In the genomic region with DNA sequence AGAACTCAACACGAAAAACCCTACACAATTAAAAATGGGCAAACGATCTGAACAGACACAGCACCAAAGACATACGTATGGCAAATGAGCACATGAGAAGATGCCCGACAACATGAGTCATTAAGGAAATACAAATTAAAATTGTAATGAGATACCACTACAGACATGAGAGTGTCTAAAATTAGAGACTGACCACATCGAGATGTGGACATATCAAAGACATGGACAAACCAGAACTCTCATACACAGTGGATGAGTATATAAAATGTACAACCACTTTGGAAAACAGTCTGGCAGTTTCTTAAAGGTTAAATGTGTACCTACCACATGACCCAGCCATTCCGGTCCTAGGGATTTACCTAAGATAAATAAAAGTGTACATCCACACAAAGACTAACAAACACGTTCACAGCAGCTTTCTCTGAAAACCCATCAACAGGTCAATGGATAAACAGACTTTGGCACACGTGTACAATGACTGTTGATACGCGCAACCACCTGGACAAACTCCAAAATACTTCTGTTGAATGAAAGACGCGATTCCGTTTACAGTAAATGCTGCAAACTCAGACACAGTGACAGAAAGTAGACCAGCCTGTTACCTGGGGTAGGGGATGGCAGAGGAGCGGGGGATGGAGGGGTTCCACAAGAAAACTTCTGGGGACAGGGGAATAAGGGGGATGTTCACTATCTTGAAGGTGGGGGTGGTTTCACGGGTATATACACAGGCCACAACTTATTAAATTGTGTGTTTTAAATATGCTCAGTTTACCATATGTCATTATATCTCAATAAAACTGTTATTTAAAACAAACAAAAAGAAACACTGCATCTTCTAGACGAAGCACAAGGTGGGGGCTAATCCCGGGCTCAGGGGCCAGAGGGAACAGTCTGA, we compare ENCODE assay signal across 8 cellular contexts. TPM values are rescaled to one million over a fixed set of nuclear protein-coding genes. Genes with fewer than 3 reads are reported as not detected.
DNase-seq lines count a peak whose midpoint lies in the region; ATAC-seq, FAIRE-seq and TF ChIP-seq lines count a peak whose summit lies in the region.

No MANE protein-coding gene starts in this region.

- no peak overlapping the region; the same call in 1 of the 2 replicates for H3K18ac ChIP-seq in IMR-90 (ENCODE audit: low read depth, low read length)

- no peak overlapping the region for H4K91ac ChIP-seq in IMR-90 (ENCODE audit: insufficient read depth, low read depth, low read length)

- no peaks in the 10 kb centered on the region for H3K9me3 ChIP-seq in IMR-90 (ENCODE audit: control insufficient read depth, insufficient read depth, low read length)
- H3K9me3 ChIP-seq in lung (ENCODE audit: control insufficient read depth in 2 of 2, insufficient read depth in 1 of 2, low read length in 1 of 2) = no peaks in the 10 kb centered on the region
- no peaks in the 10 kb centered on the region for H3K9me3 ChIP-seq in kidney (ENCODE audit: control insufficient read depth in 1 of 2, low read length in 2 of 2)

- TF ChIP-seq RAD21 in IMR-90 (IDR thresholded peaks at IDR 0.05; ENCODE audit: low read length) = no peak

- TF ChIP-seq CTCF in C4-2B (conservative IDR thresholded peaks at IDR 0.05) = no peak
- no peak for TF ChIP-seq CTCF in IMR-90 (conservative IDR thresholded peaks at IDR 0.05; ENCODE audit: low read depth, low read length)
- TF ChIP-seq CTCF in lung (IDR thresholded peaks at IDR 0.05; ENCODE audit: control extremely low read depth, extremely low read depth) = no peak
- no peak for TF ChIP-seq CTCF in kidney (IDR thresholded peaks at IDR 0.05; ENCODE audit: borderline replicate concordance, extremely low read depth, insufficient read depth)

- no peak overlapping the region for H2AFZ ChIP-seq in IMR-90 (replicated peaks; ENCODE audit: low read length, poor library complexity)

- H3K4me2 ChIP-seq in IMR-90 (ENCODE audit: low read depth, low read length) = peak overlapping the region; percentile 63

- H4K8ac ChIP-seq in IMR-90 (ENCODE audit: low read depth in 2 of 2, low read length in 2 of 2) = peak overlapping the region in 1 of 2 experiments; percentile 4; a peak in 1 of 4 replicates

- in situ Hi-C loops in IMR-90 (cut with MboI; ENCODE audit: low sequenced_read_pairs) = no loop called here

- H2BK15ac ChIP-seq in IMR-90 (ENCODE audit: low read depth, low read length) = peak overlapping the region; percentile 4; the same call in 1 of the 3 replicates

- H2BK20ac ChIP-seq in IMR-90 (ENCODE audit: low read depth, low read length) = 0 out of 2 replicates have a peak overlapping the region, but pooled peaks have one; percentile 4

- H3K79me1 ChIP-seq in IMR-90 (ENCODE audit: low read depth in 1 of 2, low read length in 2 of 2) = peaks cover 0 to 48% of the 10 kb centered on the region in 2 experiments; a peak in 3 of 4 replicates

- H3K4me1 Mint-ChIP-seq in activated T-helper 2 cell treated with anti-CD3 and anti-CD28 coated beads, Interferon-gamma antibody, Interleukin-2, Interleukin-4, amounts not matched to agents 10 μg/mL and 5 μg/mL and 100 μg/mL, durations not matched to agents 14 hours and 24 hours and 36 hours (ENCODE audit: low read depth) = peaks cover 52% of the 10 kb centered on the region

- no TSS peak for BruUV-seq in IMR-90 (replicated peaks; lab: Mats Ljungman, UMichigan)

- peak overlapping the region; percentile 53; the same call in 1 of the 2 replicates for H3K23ac ChIP-seq in IMR-90 (ENCODE audit: low read depth, low read length)

- no peak overlapping the region for H3K4me3 ChIP-seq in IMR-90 (ENCODE audit: insufficient read depth, low read depth, low read length)
- H3K4me3 ChIP-seq in lung = no peak overlapping the region
- peak overlapping the region in 1 of 2 donors; percentile 29 for H3K4me3 ChIP-seq in kidney (ENCODE audit: low read length in 2 of 2)

- H3K14ac ChIP-seq in IMR-90 (replicated peaks; ENCODE audit: low read depth, low read length) = peak overlapping the region; percentile 3; the same call in 1 of the 2 replicates

- H2BK120ac ChIP-seq in IMR-90 (ENCODE audit: low read depth, low read length) = no peak overlapping the region

- CTCF ChIA-PET in IMR-90 (lab: Yijun Ruan, JAX) = interaction anchor here (1.2 kb wide), 1 partner anchor 12 kb away, joined by 6 read pairs; no protein-coding TSS in a partner anchor

- peak overlapping the region; percentile 99 for H3K4me3 Mint-ChIP-seq in activated T-helper 2 cell treated with anti-CD3 and anti-CD28 coated beads, Interferon-gamma antibody, Interleukin-2, Interleukin-4, amounts not matched to agents 10 μg/mL and 5 μg/mL and 100 μg/mL, durations not matched to agents 14 hours and 24 hours and 36 hours (ENCODE audit: low read depth)

- H3K4me1 ChIP-seq in IMR-90 (ENCODE audit: control insufficient read depth, insufficient read depth, low read length) (peaks cover 22% of the 10 kb centered on the region), lung (ENCODE audit: control insufficient read depth in 2 of 2, insufficient read depth in 2 of 2, low read length in 2 of 2) (peaks cover 0 to 30% of the 10 kb centered on the region in 2 donors), kidney (ENCODE audit: control insufficient read depth in 1 of 2, insufficient read depth in 1 of 2, low read depth in 1 of 2, low read length in 2 of 2) (peaks cover 9 to 22% of the 10 kb centered on the region in 2 donors)

- H4K20me1 ChIP-seq in IMR-90 (ENCODE audit: insufficient read depth, low read length) = peaks cover 15% of the 10 kb centered on the region; the same call in 1 of the 2 replicates

- H3K9me3 Mint-ChIP-seq in activated T-helper 2 cell treated with anti-CD3 and anti-CD28 coated beads, Interferon-gamma antibody, Interleukin-2, Interleukin-4, amounts not matched to agents 10 μg/mL and 5 μg/mL and 100 μg/mL, durations not matched to agents 14 hours and 24 hours and 36 hours = no peaks in the 10 kb centered on the region

- DNase-seq in IMR-90 (peak; percentile 78), lung (ENCODE audit: low spot score) (no peak), kidney (no peak), NCI-H2171 (lab: John Stamatoyannopoulos, UW) (no peak), GM19239 (ENCODE audit: insufficient read length, low spot score) (no peak)
- DNase-seq in activated T-helper 2 cell treated with anti-CD3 and anti-CD28 coated beads, Interferon-gamma antibody, Interleukin-2, Interleukin-4, amounts not matched to agents 10 μg/mL and 5 μg/mL and 100 μg/mL, durations not matched to agents 14 hours and 24 hours and 36 hours (ENCODE audit: low spot score) = no peak

- no peaks in the 10 kb centered on the region for H3K27me3 Mint-ChIP-seq in activated T-helper 2 cell treated with anti-CD3 and anti-CD28 coated beads, Interferon-gamma antibody, Interleukin-2, Interleukin-4, amounts not matched to agents 10 μg/mL and 5 μg/mL and 100 μg/mL, durations not matched to agents 14 hours and 24 hours and 36 hours (ENCODE audit: low read depth)

- H3K36me3 ChIP-seq in IMR-90 (ENCODE audit: control insufficient read depth, insufficient read depth, low read length) = no peaks in the 10 kb centered on the region
- H3K36me3 ChIP-seq in lung (ENCODE audit: control insufficient read depth in 2 of 2, insufficient read depth in 2 of 2, low read length in 2 of 2) = no peaks in the 10 kb centered on the region
- H3K36me3 ChIP-seq in kidney (ENCODE audit: control insufficient read depth in 1 of 2, insufficient read depth in 2 of 2, low read length in 2 of 2) = no peaks in the 10 kb centered on the region

- H3K36me3 Mint-ChIP-seq in activated T-helper 2 cell treated with anti-CD3 and anti-CD28 coated beads, Interferon-gamma antibody, Interleukin-2, Interleukin-4, amounts not matched to agents 10 μg/mL and 5 μg/mL and 100 μg/mL, durations not matched to agents 14 hours and 24 hours and 36 hours (ENCODE audit: low read depth) = peaks cover 37% of the 10 kb centered on the region

- H4K5ac ChIP-seq in IMR-90 (ENCODE audit: low read depth, low read length) = no peak overlapping the region

- POLR2A ChIA-PET in IMR-90 (lab: Charles Lee; ENCODE audit: unreplicated experiment) = no interaction called here

- dilution Hi-C loops in IMR-90 (cut with HindIII; ENCODE audit: low sequenced_read_pairs, unreplicated experiment) = no loop called here

- intact Hi-C loops in IMR-90 (cut with micrococcal nuclease) (no loop called here), kidney (cut with DNase I) (no loop called here)
- intact Hi-C loops in activated T-helper 2 cell treated with anti-CD3 and anti-CD28 coated beads, Interferon-gamma antibody, Interleukin-2, Interleukin-4, amounts not matched to agents 10 μg/mL and 5 μg/mL and 100 μg/mL, durations not matched to agents 14 hours and 24 hours and 36 hours (cut with micrococcal nuclease) = loop anchor here (2.0 to 5.0 kb wide), 4 partner anchors 46 to 464 kb away; a partner anchor contains a TSS

- no peak for FAIRE-seq in kidney (lab: Jason Lieb, UNC)
- no peak for FAIRE-seq in GM19239 (lab: Jason Lieb, UNC)

- H3K4ac ChIP-seq in IMR-90 (ENCODE audit: low read depth, low read length) = no peak overlapping the region; the same call in 1 of the 2 replicates

- ATAC-seq in IMR-90 (ENCODE audit: low read depth) (no peak), lung (ENCODE audit: insufficient read depth, low FRiP score) (no peak), GM19351 (IDR thresholded peaks at IDR 0.05; ENCODE audit: unreplicated experiment) (no peak)

- H3K9ac ChIP-seq in IMR-90 (ENCODE audit: low read depth, low read length) (no peak overlapping the region), kidney (ENCODE audit: low read length in 2 of 2) (no peak overlapping the region)

- H3K27me3 ChIP-seq in IMR-90 (ENCODE audit: control insufficient read depth, insufficient read depth, low read length) = no peaks in the 10 kb centered on the region
- no peaks in the 10 kb centered on the region for H3K27me3 ChIP-seq in lung (ENCODE audit: control insufficient read depth, insufficient read depth)

- H3K56ac ChIP-seq in IMR-90 (ENCODE audit: extremely low read depth, insufficient read depth, low read length) = no peak overlapping the region

- H3K9me1 ChIP-seq in IMR-90 (ENCODE audit: insufficient read depth, low read length) = peaks cover 9% of the 10 kb centered on the region

- H3K27ac ChIP-seq in C4-2B = peak overlapping the region; percentile 80
- no peak overlapping the region for H3K27ac ChIP-seq in IMR-90 (ENCODE audit: insufficient read depth, low read length)
- peak overlapping the region; percentile 42 to 89 for H3K27ac ChIP-seq in lung (ENCODE audit: low read depth in 1 of 2, low read length in 1 of 2)
- no peak overlapping the region for H3K27ac ChIP-seq in kidney (ENCODE audit: low read depth in 2 of 2, low read length in 2 of 2)

- no CpG with 5 or more reads among the region's 17 CpGs for WGBS in IMR-90 (ENCODE audit: extremely low coverage in 2 of 2, insufficient read length in 1 of 2), 2 experiments
- WGBS in lung, 2 donors = 32 to 37% methylated on average over 17 of the region's 17 CpGs

- H2BK5ac ChIP-seq in IMR-90 (ENCODE audit: low read depth, low read length, poor library complexity, severe bottlenecking) = peak overlapping the region; percentile 28

- H2AK5ac ChIP-seq in IMR-90 (ENCODE audit: low read depth, low read length) = peak overlapping the region; percentile 83; the same call in 1 of the 2 replicates

- H2AK9ac ChIP-seq in IMR-90 (replicated peaks; ENCODE audit: low read depth, low read length, poor library complexity) = no peak overlapping the region

- peak overlapping the region; percentile 97 for H3K27ac Mint-ChIP-seq in activated T-helper 2 cell treated with anti-CD3 and anti-CD28 coated beads, Interferon-gamma antibody, Interleukin-2, Interleukin-4, amounts not matched to agents 10 μg/mL and 5 μg/mL and 100 μg/mL, durations not matched to agents 14 hours and 24 hours and 36 hours

- TF ChIP-seq POLR2A in IMR-90 (IDR thresholded peaks at IDR 0.05; ENCODE audit: low read depth, low read length) = no peak

RNA-seq across cellular contexts. Expression of a gene that starts 2.1 kb away (rescaled TPM):
- total RNA-seq in IMR-90 (2012; rRNA removed) (2.2 TPM in 2 replicates), lung (10 to 100 TPM; 15.0 to 63.5 TPM), kidney (42.5 TPM)
- polyA plus RNA-seq in IMR-90 (2012; rRNA removed) (13.4 and 13.8 TPM in 2 replicates), lung (10 to 100 TPM; 23.3 to 47.9 TPM), kidney (ENCODE audit: insufficient read depth, low read depth, low replicate concordance) (14.7 TPM)
- 10.2 and 10.5 TPM in 2 replicates for polyA plus RNA-seq in IMR-90 (2012; cell fraction: cytosol; rRNA removed)
- polyA plus RNA-seq in IMR-90 (2012; cell fraction: nucleus; rRNA removed; ENCODE audit: low replicate concordance) = 86.5 and 180 TPM in 2 replicates
- total RNA-seq in activated T-helper 2 cell treated with anti-CD3 and anti-CD28 coated beads, Interferon-gamma antibody, Interleukin-2, Interleukin-4, amounts not matched to agents 10 μg/mL and 5 μg/mL and 100 μg/mL, durations not matched to agents 14 hours and 24 hours and 36 hours = 122 and 123 TPM in 2 replicates

Comparison
In these comparisons a context has a peak if more than half of its experiments do, and no peak if none do; other contexts are left out.
1. H3K27ac ChIP-seq: peak in C4-2B (single experiment) and lung (2 of 2); none in IMR-90 (single experiment) and kidney (0 of 2).